In the genomic region with DNA sequence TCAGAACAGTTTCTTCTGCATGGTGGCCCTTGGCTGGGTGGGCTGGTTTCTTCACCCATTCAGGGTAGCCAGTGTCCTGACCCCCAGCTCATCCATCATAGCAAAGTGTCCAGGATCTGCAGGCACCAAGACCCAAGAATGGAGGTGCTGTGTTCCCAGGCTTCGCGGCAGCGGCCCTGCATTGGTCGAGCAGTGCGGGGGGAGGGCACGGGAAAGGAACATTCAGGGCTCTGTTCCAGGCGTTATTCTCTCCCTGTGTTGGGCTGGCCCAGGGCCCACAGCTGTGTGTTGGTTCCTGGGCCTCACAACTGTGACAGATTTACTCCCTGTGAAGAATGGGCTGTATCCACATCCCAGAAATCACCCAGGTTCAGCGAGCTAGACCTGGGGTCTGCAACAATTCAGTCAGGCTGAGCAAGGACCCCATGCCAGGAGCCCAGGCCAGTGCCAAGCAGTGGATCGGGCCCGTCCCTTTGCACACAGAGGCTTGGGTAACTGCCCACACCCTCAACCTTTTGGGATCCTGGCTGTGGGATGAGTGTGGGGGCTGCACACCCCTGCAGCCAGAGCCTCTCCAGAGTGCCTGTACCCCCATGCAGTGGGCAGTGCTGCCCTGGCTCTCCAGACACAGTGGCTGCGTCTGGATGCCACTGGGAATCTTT, we compare ENCODE assay signal across 11 cellular contexts. TPM values are rescaled to one million over a fixed set of nuclear protein-coding genes. Genes with fewer than 3 reads are reported as not detected.
DNase-seq lines count a peak whose midpoint lies in the region; ATAC-seq and TF ChIP-seq lines count a peak whose summit lies in the region.
"Had no signal": no experiment of that assay in that cellular context is flagged by ENCODE, and none has a peak within 500 bp of the region (broad histone marks: within the 10 kb centered on the region; RNA-seq: fewer than 3 reads in every experiment).

No MANE protein-coding gene starts in this region.

- POLR2A ChIA-PET in activated CD4-positive, alpha-beta memory T cell treated with anti-CD3 and anti-CD28 coated beads for 36 hours (lab: Charles Lee): interaction anchor here (0.6 to 0.7 kb wide), 2 partner anchors 9 to 463 kb away, joined by 3 to 5 read pairs; no protein-coding TSS in a partner anchor

- H3K27me3 Mint-ChIP-seq in chondrocyte (ENCODE audit: low read depth): no peaks in the 10 kb centered on the region
- H3K27me3 Mint-ChIP-seq in activated CD4-positive, alpha-beta memory T cell treated with anti-CD3 and anti-CD28 coated beads for 36 hours: no peaks in the 10 kb centered on the region
- H3K27me3 Mint-ChIP-seq: activated CD4-positive, alpha-beta memory T cell treated with anti-CD3 and anti-CD28 coated beads, Interleukin-2, amount 10 ng/mL, durations not matched to agents 7 days and 5 days had no signal

- peaks cover 29 to 79% (median 56%) of the 10 kb centered on the region in 10 experiments for H3K4me1 ChIP-seq in BLaER1 treated with 17β-estradiol and CSF1 and Interleukin-3, amounts not matched to agents 10 nM and 100 nM
- H3K4me1 ChIP-seq in psoas muscle: peaks cover 57% of the 10 kb centered on the region

- CTCF ChIA-PET in activated CD4-positive, alpha-beta memory T cell treated with anti-CD3 and anti-CD28 coated beads for 36 hours (lab: Charles Lee): no interaction called here

- peak overlapping the region; percentile 17 for H3K27ac Mint-ChIP-seq in chondrocyte (ENCODE audit: unreplicated experiment)
- H3K27ac Mint-ChIP-seq in activated CD4-positive, alpha-beta memory T cell treated with anti-CD3 and anti-CD28 coated beads for 36 hours: no peak overlapping the region
- H3K27ac Mint-ChIP-seq: activated CD4-positive, alpha-beta memory T cell treated with anti-CD3 and anti-CD28 coated beads, Interleukin-2, amount 10 ng/mL, durations not matched to agents 7 days and 5 days had no signal

- H3K27ac ChIP-seq in BLaER1 treated with 17β-estradiol and CSF1 and Interleukin-3, amounts not matched to agents 10 nM and 100 nM: peak overlapping the region in 5 of 11 experiments; percentile 9 to 38 (median 14); a peak in 4 of 22 replicates
- H3K27ac ChIP-seq in psoas muscle: peak overlapping the region; percentile 79
- H3K27ac ChIP-seq: KMS-11 had no signal

- no peak overlapping the region for H3K4me3 ChIP-seq in BLaER1 treated with 17β-estradiol and CSF1 and Interleukin-3, amounts not matched to agents 10 nM and 100 nM
- H3K4me3 ChIP-seq in psoas muscle: no peak overlapping the region

- ATAC-seq in psoas muscle (peak; percentile 58 to 66 (median 63)), GM21360 (IDR thresholded peaks at IDR 0.05; ENCODE audit: unreplicated experiment) (no peak)

- peaks cover 0 to 96% (median 87%) of the 10 kb centered on the region in 11 experiments; a peak in 18 of 22 replicates for H3K36me3 ChIP-seq in BLaER1 treated with 17β-estradiol and CSF1 and Interleukin-3, amounts not matched to agents 10 nM and 100 nM
- H3K36me3 ChIP-seq in psoas muscle (ENCODE audit: insufficient read depth in 1 of 2, low read depth in 1 of 2): peaks cover 0 to 2% of the 10 kb centered on the region in 2 donors

- H3K9ac ChIP-seq in BLaER1 treated with 17β-estradiol and CSF1 and Interleukin-3, amounts not matched to agents 10 nM and 100 nM: 0 out of 22 replicates have a peak overlapping the region, but pooled peaks of 1 of the 11 experiments have one; percentile 33
- H3K9ac ChIP-seq: KMS-11 had no signal

- peak overlapping the region in 8 of 11 experiments; percentile 4 to 40 (median 29); a peak in 8 of 22 replicates for H3K4me2 ChIP-seq in BLaER1 treated with 17β-estradiol and CSF1 and Interleukin-3, amounts not matched to agents 10 nM and 100 nM
- H3K4me2 ChIP-seq: KMS-11 had no signal

- no peaks in the 10 kb centered on the region for H3K9me3 ChIP-seq in BLaER1 treated with 17β-estradiol and CSF1 and Interleukin-3, amounts not matched to agents 10 nM and 100 nM (replicated peaks in 1 of 11)
- H3K9me3 ChIP-seq in psoas muscle: no peaks in the 10 kb centered on the region

- H3K9me3 Mint-ChIP-seq in chondrocyte (ENCODE audit: low read depth): no peaks in the 10 kb centered on the region
- H3K9me3 Mint-ChIP-seq in activated CD4-positive, alpha-beta memory T cell treated with anti-CD3 and anti-CD28 coated beads for 36 hours: no peaks in the 10 kb centered on the region
- H3K9me3 Mint-ChIP-seq: activated CD4-positive, alpha-beta memory T cell treated with anti-CD3 and anti-CD28 coated beads, Interleukin-2, amount 10 ng/mL, durations not matched to agents 7 days and 5 days had no signal

- no peak for DNase-seq in chondrocyte (ENCODE audit: low spot score)
- peak; percentile 70 for DNase-seq in inferior parietal cortex (ENCODE audit: extremely low spot score)
- DNase-seq in psoas muscle: peak; percentile 43 to 75
- DNase-seq in activated CD4-positive, alpha-beta memory T cell treated with anti-CD3 and anti-CD28 coated beads for 36 hours: no peak
- DNase-seq in activated effector memory CD4-positive, alpha-beta T cell treated with Interleukin-2 at 50 U/mL for 16 hours: no peak
- DNase-seq in NCI-H1694 treated with DMSO at 0.1 percent for 48 hours (lab: John Stamatoyannopoulos, UW): no peak
- DNase-seq: activated CD4-positive, alpha-beta memory T cell treated with anti-CD3 and anti-CD28 coated beads, Interleukin-2, amount 10 ng/mL, durations not matched to agents 7 days and 5 days; NCI-H510A treated with DMSO at 0.1 percent for 48 hours had no signal

- no peaks in the 10 kb centered on the region for H3K27me3 ChIP-seq in BLaER1 treated with 17β-estradiol and CSF1 and Interleukin-3, amounts not matched to agents 10 nM and 100 nM
- H3K27me3 ChIP-seq in psoas muscle (ENCODE audit: insufficient read depth in 3 of 3, low read length in 2 of 3): no peaks in the 10 kb centered on the region

- H3K4me1 Mint-ChIP-seq in chondrocyte (ENCODE audit: low read depth): peaks cover 37% of the 10 kb centered on the region
- no peaks in the 10 kb centered on the region for H3K4me1 Mint-ChIP-seq in activated CD4-positive, alpha-beta memory T cell treated with anti-CD3 and anti-CD28 coated beads for 36 hours (ENCODE audit: low read depth)

- WGBS in psoas muscle, 3 donors: 15 to 36% (median 22%) methylated on average over 11 of the region's 11 CpGs

- no peak overlapping the region for H3K4me3 Mint-ChIP-seq in chondrocyte (ENCODE audit: unreplicated experiment)
- H3K4me3 Mint-ChIP-seq in activated CD4-positive, alpha-beta memory T cell treated with anti-CD3 and anti-CD28 coated beads for 36 hours: no peak overlapping the region
- H3K4me3 Mint-ChIP-seq: activated CD4-positive, alpha-beta memory T cell treated with anti-CD3 and anti-CD28 coated beads, Interleukin-2, amount 10 ng/mL, durations not matched to agents 7 days and 5 days had no signal

- intact Hi-C loops in psoas muscle (cut with DNase I): no loop called here
- intact Hi-C loops in activated CD4-positive, alpha-beta memory T cell treated with anti-CD3 and anti-CD28 coated beads for 36 hours (cut with micrococcal nuclease): no loop called here

- H4K20me1 ChIP-seq in BLaER1 treated with 17β-estradiol and CSF1 and Interleukin-3, amounts not matched to agents 10 nM and 100 nM: peaks cover 0 to 97% (median 77%) of the 10 kb centered on the region in 11 experiments; a peak in 18 of 22 replicates

- H3K36me3 Mint-ChIP-seq in chondrocyte (ENCODE audit: low read depth): peaks cover 11% of the 10 kb centered on the region
- peaks cover 3% of the 10 kb centered on the region for H3K36me3 Mint-ChIP-seq in activated CD4-positive, alpha-beta memory T cell treated with anti-CD3 and anti-CD28 coated beads for 36 hours

- TF ChIP-seq CTCF in chondrocyte (IDR thresholded peaks at IDR 0.05): no peak
- no peak for TF ChIP-seq CTCF in psoas muscle (IDR thresholded peaks at IDR 0.05)

RNA-seq across cellular contexts. Expression of a gene that starts 10.0 kb away (rescaled TPM):
- total RNA-seq in chondrocyte (35.1 to 67.1 TPM (median 59.6 TPM) in 3 replicates), psoas muscle (100 to 1,000 TPM in 1 of 4 donors, 10 to 100 TPM in 3; 27.7 to 110 (median 65.3) TPM)
- polyA plus RNA-seq in psoas muscle: 10 to 100 TPM; 25.7 to 52.5 (median 41.1) TPM
- 10 to 100 TPM; 20.2 to 23.1 TPM for total RNA-seq in activated CD4-positive, alpha-beta memory T cell treated with anti-CD3 and anti-CD28 coated beads for 36 hours

Comparison
In these comparisons a context has a peak if more than half of its experiments do, and no peak if none do; other contexts are left out.
1. DNase-seq: peak in inferior parietal cortex (single experiment) and psoas muscle (2 of 2); none in chondrocyte (single experiment), activated CD4-positive, alpha-beta memory T cell treated with anti-CD3 and anti-CD28 coated beads for 36 hours (single experiment), activated effector memory CD4-positive, alpha-beta T cell treated with Interleukin-2 at 50 U/mL for 16 hours (single experiment) and NCI-H1694 treated with DMSO at 0.1 percent for 48 hours (single experiment).